Comparison of ENCODE assay signal across 1 cellular context in genomic region chr20:33721391-33722140, GRCh38.
TF ChIP-seq lines count a peak whose summit lies in the region.

No MANE protein-coding gene starts in this region.

TF ChIP-seq in HepG2, 621 proteins besides CTCF, POLR2A, EP300 and RAD21 (continued from another document):
- TF ChIP-seq ZNF646 (CRISPR knock-in tag; IDR thresholded peaks at IDR 0.05) (peak; percentile 77; the same call in 1 of the 2 replicates), MIER2 (CRISPR knock-in tag; IDR thresholded peaks at IDR 0.05) (no peak), ZNF205 (CRISPR knock-in tag; IDR thresholded peaks at IDR 0.05) (no peak), HNF1B (CRISPR knock-in tag; IDR thresholded peaks at IDR 0.05) (0 out of 2 replicates have a peak, but pooled peaks have one; percentile 17), ZNF136 (CRISPR knock-in tag; IDR thresholded peaks at IDR 0.05; ENCODE audit: low read depth) (peak; percentile 45; the same call in 1 of the 2 replicates), ARNT2 (CRISPR knock-in tag; IDR thresholded peaks at IDR 0.05; ENCODE audit: low read depth) (no peak), IKZF5 (CRISPR knock-in tag; IDR thresholded peaks at IDR 0.05) (0 out of 2 replicates have a peak, but pooled peaks have one; percentile 19), FOXP4 (CRISPR knock-in tag; IDR thresholded peaks at IDR 0.05) (peak; percentile 39; the same call in 1 of the 2 replicates), HINFP (CRISPR knock-in tag; IDR thresholded peaks at IDR 0.05; ENCODE audit: low read depth) (0 out of 2 replicates have a peak, but pooled peaks have one; percentile 34), FOXA1 (IDR thresholded peaks at IDR 0.05) (no peak), FOXA1 (CRISPR knock-in tag; IDR thresholded peaks at IDR 0.05) (peak; percentile 61), TBX2 (CRISPR knock-in tag; IDR thresholded peaks at IDR 0.05; ENCODE audit: borderline replicate concordance) (0 out of 2 replicates have a peak, but pooled peaks have one; percentile 32), ZSCAN31 (CRISPR knock-in tag; IDR thresholded peaks at IDR 0.05; ENCODE audit: low read depth) (0 out of 2 replicates have a peak, but pooled peaks have one; percentile 34), SCMH1 (CRISPR knock-in tag; IDR thresholded peaks at IDR 0.05; ENCODE audit: borderline replicate concordance) (no peak), SPEN (CRISPR knock-in tag; IDR thresholded peaks at IDR 0.05; ENCODE audit: low read depth) (peak; percentile 35; the same call in 1 of the 2 replicates), PRPF4 (IDR thresholded peaks at IDR 0.05; ENCODE audit: low read depth, low read length, poor library complexity, severe bottlenecking) (no peak), DNMT1 (CRISPR knock-in tag; IDR thresholded peaks at IDR 0.05) (no peak), HES4 (CRISPR knock-in tag; IDR thresholded peaks at IDR 0.05; ENCODE audit: borderline replicate concordance) (no peak), HMG20B (CRISPR knock-in tag; conservative IDR thresholded peaks at IDR 0.05) (0 out of 2 replicates have a peak, but pooled peaks have one; percentile 16), HOXA3 (CRISPR knock-in tag; IDR thresholded peaks at IDR 0.05) (peak; percentile 48; the same call in 1 of the 2 replicates), ZMAT3 (CRISPR knock-in tag; conservative IDR thresholded peaks at IDR 0.05) (no peak), FOXP1 (IDR thresholded peaks at IDR 0.05) (no peak), FOXP1 (CRISPR knock-in tag; IDR thresholded peaks at IDR 0.05) (peak; percentile 50; the same call in 1 of the 2 replicates), ZBTB42 (CRISPR knock-in tag; IDR thresholded peaks at IDR 0.05) (no peak)
